13 cellular contexts compared by ENCODE assay signal in genomic region chr4:6854098-6854744, GRCh38. TPM values are rescaled to one million over a fixed set of nuclear protein-coding genes. Genes with fewer than 3 reads are reported as not detected.
DNase-seq lines count a peak whose midpoint lies in the region; ATAC-seq, FAIRE-seq and TF ChIP-seq lines count a peak whose summit lies in the region.
"Had no signal": no experiment of that assay in that cellular context is flagged by ENCODE, and none has a peak within 500 bp of the region (broad histone marks: within the 10 kb centered on the region; RNA-seq: fewer than 3 reads in every experiment).

No MANE protein-coding gene starts in this region.

- no peak for TF ChIP-seq POLR2A in lower leg skin (IDR thresholded peaks at IDR 0.05)

- FAIRE-seq in HTR-8/SVneo (lab: Jason Lieb, UNC) = no peak
- FAIRE-seq: TTC549 had no signal

- DNase-seq in AML-193 (lab: John Stamatoyannopoulos, UW) (peak; percentile 48 to 61), GM12865 (ENCODE audit: low read depth) (peak; percentile 59), NCI-H2029 (lab: John Stamatoyannopoulos, UW) (peak; percentile 50), germinal center (ENCODE audit: low spot score) (peak; percentile 15), HK-2 (ENCODE audit: unreplicated experiment) (no peak), lower leg skin (ENCODE audit: low spot score in 2 of 2) (no peak), HTR-8/SVneo (ENCODE audit: insufficient read length, low spot score) (no peak)
- DNase-seq: activated CD8-positive, alpha-beta memory T cell treated with anti-CD3 and anti-CD28 coated beads for 24 hours; NCI-H2227 treated with DMSO at 0.1 percent for 48 hours; stimulated activated naive CD4-positive, alpha-beta T cell treated with Interleukin-2 at 50 U/mL for 16 hours had no signal

- no peak for ATAC-seq in HG03442 (IDR thresholded peaks at IDR 0.05; ENCODE audit: unreplicated experiment)
- ATAC-seq: esophagus mucosa had no signal

- TF ChIP-seq CTCF in GM12865 (IDR thresholded peaks at IDR 0.05; ENCODE audit: insufficient read depth, low read depth, low read length, missing control alignments) (no peak), lower leg skin (IDR thresholded peaks at IDR 0.05) (no peak)

- no peak overlapping the region for H3K4me3 ChIP-seq in GM12865 (ENCODE audit: low read depth, low read length)
- no peak overlapping the region for H3K4me3 ChIP-seq in lower leg skin (ENCODE audit: low read depth, poor library complexity, severe bottlenecking)

- 86 to 87% methylated on average over 7 of the region's 7 CpGs for WGBS in lower leg skin, 2 donors

- intact Hi-C loops in lower leg skin (cut with DNase I; ENCODE audit: low total_unique reads) = no loop called here

RNA-seq across cellular contexts. Expression of gene TBC1D14, which starts 55.4 kb away (rescaled TPM):
- 100 to 1,000 TPM in 1 of 4 donors, 10 to 100 TPM in 3; 54.7 to 101 (median 73.3) TPM for total RNA-seq in lower leg skin

Comparison
In these comparisons a context has a peak if more than half of its experiments do, and no peak if none do; other contexts are left out.
1. DNase-seq: peak in AML-193 (2 of 2), GM12865 (single experiment), NCI-H2029 (single experiment) and germinal center (single experiment); none in HK-2 (single experiment), lower leg skin (0 of 2) and HTR-8/SVneo (single experiment).